In the genomic region with DNA sequence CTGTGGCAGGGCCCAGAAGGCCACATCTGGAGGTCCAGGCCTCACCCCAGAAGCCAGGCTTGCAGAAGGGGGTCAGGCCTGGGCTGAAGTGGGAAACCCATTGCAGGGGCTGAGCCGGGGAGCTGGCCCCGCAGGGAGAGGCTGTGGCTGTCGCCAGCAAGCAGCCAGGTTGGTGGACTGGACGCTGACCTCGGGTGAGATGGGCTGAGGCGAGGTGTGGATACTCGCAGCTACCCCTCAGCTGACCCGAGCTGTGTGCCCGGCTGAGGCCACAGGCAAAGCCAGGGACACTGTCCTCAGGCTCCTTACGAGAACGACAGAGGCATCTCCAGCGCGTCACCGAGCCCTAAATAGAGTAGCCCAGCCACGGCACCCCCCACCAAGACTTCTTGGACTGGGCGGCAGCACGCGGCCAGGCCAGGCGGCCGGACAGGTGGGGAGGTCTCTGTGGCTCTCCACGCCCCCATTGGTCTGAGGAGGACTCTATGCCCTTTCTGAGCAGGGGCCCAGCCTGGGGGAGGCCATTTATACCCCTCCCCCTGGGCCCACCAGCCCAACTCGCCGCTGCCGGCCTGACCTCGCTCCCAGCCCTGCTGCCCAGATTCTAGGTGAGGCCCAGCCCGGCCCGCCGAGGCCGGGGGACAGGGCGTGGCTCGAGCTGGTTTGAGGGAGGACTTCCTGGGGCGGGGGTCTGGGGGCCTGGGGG, we compare ENCODE assay signal across 1 cellular context.
TF ChIP-seq lines count a peak whose summit lies in the region.

A gene (plus strand): TSS at position 556 of the 706 bp plus-strand sequence. CDS start 716 bp downstream, outside the sequence.

TF ChIP-seq in GM12878, 131 proteins besides CTCF, POLR2A, EP300 and RAD21 (continued from another document):
- no peak for TF ChIP-seq KLF5 (IDR thresholded peaks at IDR 0.05; ENCODE audit: partially characterized antibody)
